ENCODE assay signal across 10 cellular contexts in the genomic region with DNA sequence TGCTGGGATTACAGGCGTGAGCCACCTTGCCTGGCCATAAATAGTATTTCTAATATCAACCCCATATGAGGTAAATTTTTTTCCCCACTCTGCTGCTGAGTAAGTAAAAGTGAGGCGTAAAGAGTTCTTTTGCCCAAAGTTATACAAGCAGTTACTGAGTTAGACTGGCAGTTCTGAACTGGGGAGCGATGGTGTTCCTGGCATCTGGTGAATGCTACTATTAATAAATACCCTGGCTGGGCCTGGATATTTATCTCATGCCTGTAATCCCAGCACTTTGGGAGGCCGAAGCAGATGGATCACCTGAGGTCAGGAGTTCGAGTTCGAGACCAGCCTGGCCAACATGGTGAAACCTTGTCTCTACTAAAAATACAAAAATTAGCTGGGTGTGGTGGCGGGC. TPM values are rescaled to one million over a fixed set of nuclear protein-coding genes. Genes with fewer than 3 reads are reported as not detected.
DNase-seq lines count a peak whose midpoint lies in the region; ATAC-seq and TF ChIP-seq lines count a peak whose summit lies in the region.
"Not testable (repeated sequence)": the region's sequence is repeated elsewhere in the genome, so short reads cannot be mapped to it uniquely, and the experiment has no call there.
"Had no signal": no experiment of that assay in that cellular context is flagged by ENCODE, and none has a peak within 500 bp of the region (broad histone marks: within the 10 kb centered on the region; RNA-seq: fewer than 3 reads in every experiment).

No MANE protein-coding gene starts in this region.

- H3K9me3 ChIP-seq in BLaER1 treated with 17β-estradiol and CSF1 and Interleukin-3, amounts not matched to agents 10 nM and 100 nM (replicated peaks in 1 of 11); HUES48 (ENCODE audit: control insufficient read depth, insufficient read depth, low read length); SK-N-SH; left ventricle myocardium inferior (replicated peaks): not testable (repeated sequence)

- H3K9me3 Mint-ChIP-seq in activated naive CD4-positive, alpha-beta T cell treated with anti-CD3 and anti-CD28 coated beads for 36 hours; natural killer cell; stimulated activated naive CD8-positive, alpha-beta T cell treated with anti-CD3 and anti-CD28 coated beads, Interleukin-15, amount 100 ng/mL, for 72 hours: not testable (repeated sequence)

- not testable (repeated sequence) for DNase-seq in SK-N-SH; activated naive CD4-positive, alpha-beta T cell treated with anti-CD3 and anti-CD28 coated beads for 36 hours; coronary artery (ENCODE audit: low spot score); left ventricle myocardium inferior; natural killer cell; stimulated activated naive CD8-positive, alpha-beta T cell treated with anti-CD3 and anti-CD28 coated beads, Interleukin-15, amount 100 ng/mL, for 72 hours

- H2AFZ ChIP-seq in SK-N-SH (ENCODE audit: low read depth), result not testable (repeated sequence)

- not testable (repeated sequence) for H3K9me2 ChIP-seq in SK-N-SH

- peak overlapping the region; percentile 88 to 99 (median 95); a peak in 21 of 22 replicates for H3K9ac ChIP-seq in BLaER1 treated with 17β-estradiol and CSF1 and Interleukin-3, amounts not matched to agents 10 nM and 100 nM
- H3K9ac ChIP-seq in HUES48 (ENCODE audit: low read depth, low read length), result peak overlapping the region; percentile 97; the same call in 1 of the 2 replicates
- not testable (repeated sequence) for H3K9ac ChIP-seq in SK-N-SH

- H3K4me3 Mint-ChIP-seq in activated naive CD4-positive, alpha-beta T cell treated with anti-CD3 and anti-CD28 coated beads for 36 hours, result peak overlapping the region; percentile 96
- H3K4me3 Mint-ChIP-seq in natural killer cell, result peak overlapping the region; percentile 26
- peak overlapping the region; percentile 99 to 100 for H3K4me3 Mint-ChIP-seq in stimulated activated naive CD8-positive, alpha-beta T cell treated with anti-CD3 and anti-CD28 coated beads, Interleukin-15, amount 100 ng/mL, for 72 hours

- POLR2A ChIA-PET in SK-N-SH (lab: Yijun Ruan, JAX), result interaction anchor here (1.2 to 4.4 kb wide), 4 partner anchors 8 to 64 kb away, joined by 3 to 49 read pairs (median 12); a partner anchor contains a TSS

- not testable (repeated sequence) for H3K27me3 ChIP-seq in BLaER1 treated with 17β-estradiol and CSF1 and Interleukin-3, amounts not matched to agents 10 nM and 100 nM; HUES48 (ENCODE audit: control insufficient read depth, insufficient read depth, low read length); SK-N-SH (ENCODE audit: insufficient read depth); left ventricle myocardium inferior (ENCODE audit: low read depth)

- peak overlapping the region in 9 of 10 experiments; percentile 77 to 97 (median 84); a peak in 18 of 20 replicates for H3K4me3 ChIP-seq in BLaER1 treated with 17β-estradiol and CSF1 and Interleukin-3, amounts not matched to agents 10 nM and 100 nM
- peak overlapping the region; percentile 91 for H3K4me3 ChIP-seq in HUES48 (ENCODE audit: low read depth, low read length)
- H3K4me3 ChIP-seq in SK-N-SH (ENCODE audit: low read depth in 2 of 2, low read length in 1 of 2), result peak overlapping the region in 1 of 2 experiments; percentile 92; a peak in 1 of 4 replicates
- H3K4me3 ChIP-seq in coronary artery, result peak overlapping the region; percentile 80
- peak overlapping the region; percentile 79 for H3K4me3 ChIP-seq in left ventricle myocardium inferior

- not testable (repeated sequence) for ATAC-seq in natural killer cell; stimulated activated naive CD8-positive, alpha-beta T cell treated with anti-CD3 and anti-CD28 coated beads, Interleukin-15, amount 100 ng/mL, for 72 hours

- intact Hi-C loops in activated naive CD4-positive, alpha-beta T cell treated with anti-CD3 and anti-CD28 coated beads for 36 hours (cut with micrococcal nuclease), result loop anchor here (5.0 kb wide), 2 partner anchors 107 to 168 kb away; partner anchors contain the start of genes JMJD6, METTL23 and UBE2O
- intact Hi-C loops in left ventricle myocardium inferior (cut with micrococcal nuclease), result not testable (repeated sequence)
- intact Hi-C loops in natural killer cell (cut with micrococcal nuclease), result loop anchor here (2.0 to 5.0 kb wide), 3 partner anchors 65 to 158 kb away; no protein-coding TSS in a partner anchor

- H4K20me1 ChIP-seq in BLaER1 treated with 17β-estradiol and CSF1 and Interleukin-3, amounts not matched to agents 10 nM and 100 nM, result peaks cover 49 to 64% (median 60%) of the 10 kb centered on the region in 11 experiments
- H4K20me1 ChIP-seq in SK-N-SH (ENCODE audit: insufficient read depth), result peaks cover 44% of the 10 kb centered on the region

- TF ChIP-seq CTCF in SK-N-SH (IDR thresholded peaks at IDR 0.05); coronary artery (IDR thresholded peaks at IDR 0.05); left ventricle myocardium inferior (IDR thresholded peaks at IDR 0.05; ENCODE audit: borderline replicate concordance); natural killer cell (IDR thresholded peaks at IDR 0.05): not testable (repeated sequence)

- WGBS in SK-N-SH (ENCODE audit: low lambda C conversion rate), result 89% methylated on average over 7 of the region's 7 CpGs

- H3F3A ChIP-seq in SK-N-SH (replicated peaks; ENCODE audit: insufficient read depth), result peaks cover 33% of the 10 kb centered on the region

- peaks cover 52% of the 10 kb centered on the region for H3K36me3 Mint-ChIP-seq in activated naive CD4-positive, alpha-beta T cell treated with anti-CD3 and anti-CD28 coated beads for 36 hours (ENCODE audit: low read depth)
- H3K36me3 Mint-ChIP-seq in natural killer cell, result not testable (repeated sequence)

- H3K27ac Mint-ChIP-seq in activated naive CD4-positive, alpha-beta T cell treated with anti-CD3 and anti-CD28 coated beads for 36 hours, result peak overlapping the region; percentile 96
- H3K27ac Mint-ChIP-seq in natural killer cell; stimulated activated naive CD8-positive, alpha-beta T cell treated with anti-CD3 and anti-CD28 coated beads, Interleukin-15, amount 100 ng/mL, for 72 hours: not testable (repeated sequence)

- TF ChIP-seq EP300 in SK-N-SH (IDR thresholded peaks at IDR 0.05; ENCODE audit: borderline replicate concordance in 1 of 2, low read depth in 1 of 2, low read length in 1 of 2), result not testable (repeated sequence)

- peaks cover 63% of the 10 kb centered on the region for H3K4me1 Mint-ChIP-seq in activated naive CD4-positive, alpha-beta T cell treated with anti-CD3 and anti-CD28 coated beads for 36 hours (ENCODE audit: low read depth)
- peaks cover 32 to 34% of the 10 kb centered on the region in 2 donors for H3K4me1 Mint-ChIP-seq in natural killer cell
- H3K4me1 Mint-ChIP-seq in stimulated activated naive CD8-positive, alpha-beta T cell treated with anti-CD3 and anti-CD28 coated beads, Interleukin-15, amount 100 ng/mL, for 72 hours, result peaks cover 77% of the 10 kb centered on the region

- H3K27ac ChIP-seq in BLaER1 treated with 17β-estradiol and CSF1 and Interleukin-3, amounts not matched to agents 10 nM and 100 nM, result peak overlapping the region in 8 of 11 experiments; percentile 6 to 99 (median 96); a peak in 12 of 22 replicates
- H3K27ac ChIP-seq in HUES48 (ENCODE audit: low read depth, low read length); coronary artery: not testable (repeated sequence)
- H3K27ac ChIP-seq in SK-N-SH (ENCODE audit: low read depth in 2 of 2, low read length in 1 of 2) (peak overlapping the region in 1 of 2 experiments; percentile 35; a peak in 1 of 4 replicates), left ventricle myocardium inferior (replicated peaks) (peak overlapping the region; percentile 87)

- TF ChIP-seq RAD21 in SK-N-SH (IDR thresholded peaks at IDR 0.05; ENCODE audit: low read length), result not testable (repeated sequence)

- H3K4me1 ChIP-seq in BLaER1 treated with 17β-estradiol and CSF1 and Interleukin-3, amounts not matched to agents 10 nM and 100 nM, result peaks cover 53 to 75% (median 69%) of the 10 kb centered on the region in 10 experiments
- H3K4me1 ChIP-seq in HUES48 (ENCODE audit: control insufficient read depth, insufficient read depth, low read length) (peaks cover 14% of the 10 kb centered on the region), SK-N-SH (ENCODE audit: control insufficient read depth in 1 of 2, insufficient read depth in 2 of 2, low read depth in 1 of 2, low read length in 1 of 2) (peaks cover 30 to 31% of the 10 kb centered on the region in 2 experiments), left ventricle myocardium inferior (peaks cover 63% of the 10 kb centered on the region)

- CTCF ChIA-PET in SK-N-SH (lab: Yijun Ruan, JAX), result interaction anchor here (1.0 to 14.5 kb wide), 15 partner anchors 10 to 153 kb away, joined by 3 to 319 read pairs (median 33); partner anchors contain the start of genes MXRA7, PRCD and ST6GALNAC2
- CTCF ChIA-PET in activated naive CD4-positive, alpha-beta T cell treated with anti-CD3 and anti-CD28 coated beads for 36 hours (lab: Charles Lee), result interaction anchor here (1.0 to 1.9 kb wide), 3 partner anchors 13 to 155 kb away, joined by 4 to 6 read pairs (median 5); no protein-coding TSS in a partner anchor

- H3K79me2 ChIP-seq in SK-N-SH (ENCODE audit: insufficient read depth), result peaks cover 53% of the 10 kb centered on the region

- peaks cover 22 to 60% (median 53%) of the 10 kb centered on the region in 11 experiments for H3K36me3 ChIP-seq in BLaER1 treated with 17β-estradiol and CSF1 and Interleukin-3, amounts not matched to agents 10 nM and 100 nM
- H3K36me3 ChIP-seq in HUES48 (ENCODE audit: control insufficient read depth, insufficient read depth, low read length) (peaks cover 58% of the 10 kb centered on the region), SK-N-SH (replicated peaks in 1 of 2; ENCODE audit: control insufficient read depth in 1 of 2, insufficient read depth in 2 of 2, low read length in 1 of 2) (peaks cover 19 to 29% of the 10 kb centered on the region in 2 experiments), left ventricle myocardium inferior (peaks cover 23% of the 10 kb centered on the region)

- H3K27me3 Mint-ChIP-seq in activated naive CD4-positive, alpha-beta T cell treated with anti-CD3 and anti-CD28 coated beads for 36 hours (ENCODE audit: low read depth); natural killer cell (ENCODE audit: low read depth in 2 of 2); stimulated activated naive CD8-positive, alpha-beta T cell treated with anti-CD3 and anti-CD28 coated beads, Interleukin-15, amount 100 ng/mL, for 72 hours: not testable (repeated sequence)

- peak overlapping the region; percentile 78 to 96 (median 90) for H3K4me2 ChIP-seq in BLaER1 treated with 17β-estradiol and CSF1 and Interleukin-3, amounts not matched to agents 10 nM and 100 nM
- H3K4me2 ChIP-seq in SK-N-SH, result peak overlapping the region; percentile 79

RNA-seq across cellular contexts. Expression of gene PRCD, which starts 19.6 kb away (rescaled TPM):
- 2.2 and 5.0 TPM in 2 replicates for polyA plus RNA-seq in SK-N-SH (2012; rRNA removed)
- polyA plus RNA-seq in SK-N-SH (2012; cell fraction: cytosol; rRNA removed), result 5.8 and 8.0 TPM in 2 replicates
- polyA plus RNA-seq in SK-N-SH (2012; cell fraction: nucleus; rRNA removed), result 5.6 and 13.2 TPM in 2 replicates
- not detected for total RNA-seq in activated naive CD4-positive, alpha-beta T cell treated with anti-CD3 and anti-CD28 coated beads for 36 hours
- total RNA-seq in left ventricle myocardium inferior (3.9 TPM), natural killer cell (1 to 10 TPM in 1 of 3 donors, under 1 TPM in 2; 0.77 to 1.1 (median 0.82) TPM)
- total RNA-seq: NCI-H460; T-helper 2 cell treated with Interferon-gamma antibody and Interleukin-4, amounts not matched to agents 100 ng/mL and 5 ng/mL, for 36 hours had no signal

RNA-seq across cellular contexts. Expression of gene CYGB, which starts 22.0 kb away (rescaled TPM):
- 1.7 and 3.7 TPM in 2 replicates for polyA plus RNA-seq in SK-N-SH (2012; rRNA removed)
- polyA plus RNA-seq in SK-N-SH (2012; cell fraction: cytosol; rRNA removed), result 1.3 and 3.2 TPM in 2 replicates
- 1.1 and 1.7 TPM in 2 replicates for polyA plus RNA-seq in SK-N-SH (2012; cell fraction: nucleus; rRNA removed)
- not detected for total RNA-seq in activated naive CD4-positive, alpha-beta T cell treated with anti-CD3 and anti-CD28 coated beads for 36 hours
- total RNA-seq in left ventricle myocardium inferior (24.1 TPM), natural killer cell (under 1 TPM; 0.12 to 0.33 (median 0.16) TPM)

RNA-seq across cellular contexts. Expression of gene ST6GALNAC2, which starts 26.2 kb away (rescaled TPM):
- 0.57 and 0.94 TPM in 2 replicates for polyA plus RNA-seq in SK-N-SH (2012; rRNA removed)
- 0.44 and 0.60 TPM in 2 replicates for polyA plus RNA-seq in SK-N-SH (2012; cell fraction: cytosol; rRNA removed)
- polyA plus RNA-seq in SK-N-SH (2012; cell fraction: nucleus; rRNA removed), result 0.49 and 1.7 TPM in 2 replicates
- not detected for total RNA-seq in activated naive CD4-positive, alpha-beta T cell treated with anti-CD3 and anti-CD28 coated beads for 36 hours
- total RNA-seq in left ventricle myocardium inferior (4.3 TPM), natural killer cell (under 1 TPM in 1 of 3 donors, not detected in 2; 0.65 TPM)
- total RNA-seq: T-helper 2 cell treated with Interferon-gamma antibody and Interleukin-4, amounts not matched to agents 100 ng/mL and 5 ng/mL, for 36 hours had no signal

RNA-seq across cellular contexts. Expression of gene RHBDF2, which starts 58.2 kb away (rescaled TPM):
- 14.0 and 16.1 TPM in 2 replicates for polyA plus RNA-seq in SK-N-SH (2012; rRNA removed)
- polyA plus RNA-seq in SK-N-SH (2012; cell fraction: cytosol; rRNA removed), result 7.0 and 9.1 TPM in 2 replicates
- polyA plus RNA-seq in SK-N-SH (2012; cell fraction: nucleus; rRNA removed), result 51.9 and 65.9 TPM in 2 replicates
- 10 to 100 TPM; 13.3 to 13.4 TPM for total RNA-seq in activated naive CD4-positive, alpha-beta T cell treated with anti-CD3 and anti-CD28 coated beads for 36 hours
- total RNA-seq in left ventricle myocardium inferior (13.8 TPM), natural killer cell (100 to 1,000 TPM; 194 to 233 (median 202) TPM)

Comparison
In these comparisons a context has a peak if more than half of its experiments do, and no peak if none do; other contexts are left out.
1. H3K4me3 Mint-ChIP-seq: peak in every context shown above with its lines; median percentile 100 in stimulated activated naive CD8-positive, alpha-beta T cell treated with anti-CD3 and anti-CD28 coated beads, Interleukin-15, amount 100 ng/mL, for 72 hours; 96 in activated naive CD4-positive, alpha-beta T cell treated with anti-CD3 and anti-CD28 coated beads for 36 hours; 26 in natural killer cell.
2. RNA of gene CYGB, which starts 22.0 kb away (total RNA-seq): 24.1 TPM in left ventricle myocardium inferior (single experiment); 0.12 to 0.33 TPM in natural killer cell and not detected in activated naive CD4-positive, alpha-beta T cell treated with anti-CD3 and anti-CD28 coated beads for 36 hours; every median in the first group is over 10 times any median in the second.